Comparison of ENCODE assay signal across 18 cellular contexts in the genomic region with DNA sequence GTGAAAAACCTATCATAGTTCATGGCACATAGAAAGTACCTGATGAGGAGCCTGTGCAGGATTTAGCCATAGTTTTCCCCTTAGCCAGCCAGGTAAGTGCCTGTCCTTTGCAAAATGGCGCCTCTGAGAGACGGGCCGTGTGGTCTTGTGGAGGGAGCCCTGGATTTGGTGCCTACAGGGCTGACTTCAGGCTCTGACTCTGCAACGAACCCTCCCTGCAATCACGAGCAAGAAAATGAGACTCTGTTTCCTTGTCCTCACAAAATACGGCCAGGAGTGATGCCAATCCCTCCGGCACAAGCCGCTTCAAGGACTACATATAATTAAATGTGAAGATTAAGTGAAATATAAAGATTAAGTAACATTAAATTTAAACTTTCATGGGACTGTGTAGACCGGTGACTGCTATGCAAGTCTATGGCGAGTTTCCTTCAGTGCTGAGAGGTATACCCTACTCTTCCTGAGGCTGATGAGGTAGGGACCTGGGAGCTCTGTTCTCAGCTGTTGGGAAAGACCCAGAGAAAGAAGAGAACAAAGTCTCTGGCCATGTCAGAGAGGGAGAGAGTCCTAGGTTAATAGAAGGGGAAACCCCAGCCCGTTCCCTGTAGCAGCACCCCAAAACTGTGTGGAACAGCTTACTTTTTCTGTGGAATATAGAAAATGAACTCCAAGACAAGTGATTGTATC. TPM values are rescaled to one million over a fixed set of nuclear protein-coding genes. Genes with fewer than 3 reads are reported as not detected.
DNase-seq lines count a peak whose midpoint lies in the region; ATAC-seq, FAIRE-seq and TF ChIP-seq lines count a peak whose summit lies in the region.
"Had no signal": no experiment of that assay in that cellular context is flagged by ENCODE, and none has a peak within 500 bp of the region (broad histone marks: within the 10 kb centered on the region; RNA-seq: fewer than 3 reads in every experiment).

No MANE protein-coding gene starts in this region.

- H3K9me1 ChIP-seq in K562 (ENCODE audit: control insufficient read depth, insufficient read depth, low read length), result no peaks in the 10 kb centered on the region

- TF ChIP-seq RAD21 in K562 (CRISPR knock-in tag; conservative IDR thresholded peaks at IDR 0.05 in 1 of 2, IDR thresholded peaks at IDR 0.05 in 1 of 2), result no peak

- peak overlapping the region; percentile 25 for H3K27ac Mint-ChIP-seq in activated T-cell treated with anti-CD3 and anti-CD28 coated beads, Interleukin-2, amount 50 U/mL, for 72 hours
- peak overlapping the region; percentile 79 for H3K27ac Mint-ChIP-seq in stimulated activated effector memory CD8-positive, alpha-beta T cell treated with anti-CD3 and anti-CD28 coated beads, Interleukin-12 subunit alpha, Interleukin-12 subunit beta, amount 100 ng/mL, for 72 hours

- H3K9me3 Mint-ChIP-seq in activated T-cell treated with anti-CD3 and anti-CD28 coated beads, Interleukin-2, amount 50 U/mL, for 72 hours, result peaks cover 0 to 7% of the 10 kb centered on the region in 2 donors
- H3K9me3 Mint-ChIP-seq in stimulated activated effector memory CD8-positive, alpha-beta T cell treated with anti-CD3 and anti-CD28 coated beads, Interleukin-12 subunit alpha, Interleukin-12 subunit beta, amount 100 ng/mL, for 72 hours, result no peaks in the 10 kb centered on the region

- H3K4me2 ChIP-seq in OCI-LY7 (ENCODE audit: low read length) (peak overlapping the region; percentile 57), K562 (ENCODE audit: insufficient read depth, low read length) (no peak overlapping the region)

- H3K4me3 Mint-ChIP-seq in activated T-cell treated with anti-CD3 and anti-CD28 coated beads, Interleukin-2, amount 50 U/mL, for 72 hours, result peak overlapping the region; percentile 82 to 89
- H3K4me3 Mint-ChIP-seq in stimulated activated effector memory CD8-positive, alpha-beta T cell treated with anti-CD3 and anti-CD28 coated beads, Interleukin-12 subunit alpha, Interleukin-12 subunit beta, amount 100 ng/mL, for 72 hours, result peak overlapping the region; percentile 62

- no peak for DNase-seq in activated T-cell treated with anti-CD3 and anti-CD28 coated beads, Interleukin-2, amount 50 U/mL, for 72 hours
- DNase-seq in activated T-cell treated with anti-CD3 and anti-CD28 coated beads for 4 hours (no peak), OCI-LY7 (ENCODE audit: low spot score) (no peak), K562 (ENCODE audit: extremely low read depth in 1 of 4, low spot score in 3 of 4) (no peak), activated gamma-delta T cell (lab: John Stamatoyannopoulos, UW) (no peak), islet precursor cell (no peak), C1 segment of cervical spinal cord (lab: John Stamatoyannopoulos, UW) (no peak)
- DNase-seq in stimulated activated effector memory CD8-positive, alpha-beta T cell treated with anti-CD3 and anti-CD28 coated beads, Interleukin-12 subunit alpha, Interleukin-12 subunit beta, amount 100 ng/mL, for 72 hours (ENCODE audit: low spot score in 2 of 2), result no peak
- DNase-seq: DMS153, NCI-H2107, NCI-H748 treated with DMSO at 0.1 percent for 48 hours, retina had no signal

- in situ Hi-C loops in K562 (cut with MboI), result no loop called here

- POLR2A ChIA-PET in OCI-LY7 (lab: Charles Lee) (interaction anchor here (0.6 to 4.7 kb wide), 18 partner anchors 8 to 89 kb away, joined by 3 to 33 read pairs (median 4); partner anchors contain the start of gene DDX6), K562 (lab: Yijun Ruan, JAX) (interaction anchor here (0.6 to 1.5 kb wide), 6 partner anchors 7 to 152 kb away, joined by 3 to 4 read pairs (median 3); no protein-coding TSS in a partner anchor)

- peaks cover 0 to 3% of the 10 kb centered on the region in 2 donors for H3K36me3 Mint-ChIP-seq in activated T-cell treated with anti-CD3 and anti-CD28 coated beads, Interleukin-2, amount 50 U/mL, for 72 hours (ENCODE audit: insufficient read depth in 2 of 2)
- peaks cover 7% of the 10 kb centered on the region for H3K36me3 Mint-ChIP-seq in stimulated activated effector memory CD8-positive, alpha-beta T cell treated with anti-CD3 and anti-CD28 coated beads, Interleukin-12 subunit alpha, Interleukin-12 subunit beta, amount 100 ng/mL, for 72 hours

- H3K79me2 ChIP-seq in OCI-LY7 (ENCODE audit: insufficient read depth, low read depth, low read length), result no peaks in the 10 kb centered on the region
- no peaks in the 10 kb centered on the region for H3K79me2 ChIP-seq in K562 (ENCODE audit: control insufficient read depth, insufficient read depth, low read length)

- no peak for TF ChIP-seq EP300 in K562 (IDR thresholded peaks at IDR 0.05; ENCODE audit: low read length)

- H3K36me3 ChIP-seq in OCI-LY7 (ENCODE audit: insufficient read depth, low read length) (no peaks in the 10 kb centered on the region), K562 (ENCODE audit: control insufficient read depth, insufficient read depth, low read length) (no peaks in the 10 kb centered on the region)
- H3K36me3 ChIP-seq: gastroesophageal sphincter, transverse colon had no signal

- whole genome bisulfite sequencing in K562 (ENCODE audit: insufficient coverage, low coverage, missing lambda C conversion rate), result 51% methylated on average over 11 of the region's 11 CpGs

- H3K4me1 ChIP-seq in OCI-LY7 (ENCODE audit: insufficient read depth, low read length, poor library complexity, severe bottlenecking) (peaks cover 58% of the 10 kb centered on the region), K562 (replicated peaks in 1 of 2; ENCODE audit: control insufficient read depth in 2 of 2, insufficient read depth in 2 of 2, low read length in 2 of 2) (peaks cover under 1 to 7% of the 10 kb centered on the region in 2 experiments; a peak in 3 of 5 replicates)
- H3K4me1 ChIP-seq: gastroesophageal sphincter, transverse colon had no signal

- BruUV-seq in OCI-LY7 (replicated peaks; lab: Mats Ljungman, UMichigan) (no TSS peak), K562 (replicated peaks; lab: Mats Ljungman, UMichigan) (no TSS peak)

- no peaks in the 10 kb centered on the region for H4K20me1 ChIP-seq in OCI-LY7 (ENCODE audit: insufficient read depth, low read length)
- no peaks in the 10 kb centered on the region for H4K20me1 ChIP-seq in K562 (replicated peaks; ENCODE audit: control insufficient read depth, insufficient read depth, low read length)

- H3K27me3 ChIP-seq in K562 (ENCODE audit: control insufficient read depth in 2 of 2, insufficient read depth in 2 of 2, low read length in 2 of 2), result no peaks in the 10 kb centered on the region
- H3K27me3 ChIP-seq: gastroesophageal sphincter, transverse colon had no signal

- peak; percentile 1 to 3 for ATAC-seq in activated T-cell treated with anti-CD3 and anti-CD28 coated beads, Interleukin-2, amount 50 U/mL, for 72 hours (replicated peaks in 1 of 2)
- peak; percentile 51 for ATAC-seq in K562
- ATAC-seq in stimulated activated effector memory CD8-positive, alpha-beta T cell treated with anti-CD3 and anti-CD28 coated beads, Interleukin-12 subunit alpha, Interleukin-12 subunit beta, amount 100 ng/mL, for 72 hours, result no peak
- ATAC-seq: gastroesophageal sphincter had no signal

- H3K4me3 ChIP-seq in OCI-LY7 (ENCODE audit: low read depth, low read length, poor library complexity, severe bottlenecking), result no peak overlapping the region
- H3K4me3 ChIP-seq in K562, result no peak overlapping the region
- H3K4me3 ChIP-seq: gastroesophageal sphincter, transverse colon had no signal

- intact Hi-C loops in OCI-LY7 (cut with micrococcal nuclease; ENCODE audit: unreplicated experiment) (no loop called here), K562 (cut with micrococcal nuclease) (no loop called here)

- H3K9me2 ChIP-seq in OCI-LY7 (ENCODE audit: insufficient read depth, low read length), result no peaks in the 10 kb centered on the region

- no peak for FAIRE-seq in K562 (lab: Jason Lieb, UNC)

- CTCF ChIA-PET in OCI-LY7 (lab: Charles Lee; ENCODE audit: unreplicated experiment), result interaction anchor here (1.1 to 1.6 kb wide), 2 partner anchors 17 to 85 kb away, joined by 5 to 6 read pairs; no protein-coding TSS in a partner anchor
- CTCF ChIA-PET in K562 (lab: Yijun Ruan, JAX; ENCODE audit: low intra/inter-chr PET ratio), result no interaction called here

- no peak overlapping the region for H3K9ac ChIP-seq in K562 (ENCODE audit: insufficient read depth in 1 of 2, low read depth in 2 of 2, low read length in 2 of 2)

- TF ChIP-seq CTCF in OCI-LY7 (conservative IDR thresholded peaks at IDR 0.05; ENCODE audit: low read length) (no peak), K562 (IDR thresholded peaks at IDR 0.05 in 2 of 3, conservative IDR thresholded peaks at IDR 0.05 in 1 of 3; ENCODE audit: insufficient read depth in 2 of 3, low read depth in 1 of 3, low read length in 3 of 3) (no peak)

- no peaks in the 10 kb centered on the region for H3K27me3 Mint-ChIP-seq in activated T-cell treated with anti-CD3 and anti-CD28 coated beads, Interleukin-2, amount 50 U/mL, for 72 hours (ENCODE audit: low read depth)

- peaks cover 96% of the 10 kb centered on the region for H3K4me1 Mint-ChIP-seq in activated T-cell treated with anti-CD3 and anti-CD28 coated beads, Interleukin-2, amount 50 U/mL, for 72 hours (ENCODE audit: low read depth)
- H3K4me1 Mint-ChIP-seq in stimulated activated effector memory CD8-positive, alpha-beta T cell treated with anti-CD3 and anti-CD28 coated beads, Interleukin-12 subunit alpha, Interleukin-12 subunit beta, amount 100 ng/mL, for 72 hours, result peaks cover 82% of the 10 kb centered on the region

- no peak for TF ChIP-seq POLR2A in K562 (conservative IDR thresholded peaks at IDR 0.05)

- H3K27ac ChIP-seq in OCI-LY7 (ENCODE audit: low read depth, low read length, poor library complexity, severe bottlenecking), result peak overlapping the region; percentile 68
- no peak overlapping the region for H3K27ac ChIP-seq in K562 (ENCODE audit: extremely low read depth, low read depth, low read length)
- H3K27ac ChIP-seq: gastroesophageal sphincter had no signal

- H2AFZ ChIP-seq in OCI-LY7 (ENCODE audit: low read length) (peak overlapping the region; percentile 85; the same call in 1 of the 2 replicates), K562 (ENCODE audit: low read depth, low read length) (no peak overlapping the region)

- H3K9me3 ChIP-seq in OCI-LY7 (ENCODE audit: low read length) (no peaks in the 10 kb centered on the region), K562 (replicated peaks; ENCODE audit: control insufficient read depth, insufficient read depth, low read depth, low read length) (no peaks in the 10 kb centered on the region)
- H3K9me3 ChIP-seq: gastroesophageal sphincter, transverse colon had no signal

RNA-seq across cellular contexts. Expression of gene CXCR5, which starts 6.1 kb away (rescaled TPM):
- total RNA-seq in activated T-cell treated with anti-CD3 and anti-CD28 coated beads, Interleukin-2, amount 50 U/mL, for 72 hours, result 10 to 100 TPM; 16.9 to 20.3 TPM
- 1.4 and 3.3 TPM in 2 replicates for total RNA-seq in OCI-LY7 (2014; rRNA removed; shearing (Covaris generic))
- 7.1 and 7.3 TPM in 2 replicates for total RNA-seq in OCI-LY7 (2022)
- total RNA-seq in K562 (2011; cell fraction: chromatin; rRNA removed; ENCODE audit: low replicate concordance), result not detected in 2 replicates
- not detected in 2 replicates for total RNA-seq in K562 (2011; cell fraction: nucleolus; rRNA removed)
- not detected in 2 replicates for total RNA-seq in K562 (2011; cell fraction: nucleoplasm; rRNA removed)
- total RNA-seq in K562 (2014; rRNA removed), result not detected in 2 replicates
- total RNA-seq in K562 (2014; rRNA removed; fragmentation: Illumina TruSeq; extraction: Trizol), result not detected in 2 replicates
- not detected in 2 replicates for total RNA-seq in K562 (2015; rRNA removed; fragmentation: Illumina TruSeq; extraction: Trizol)
- total RNA-seq in K562 (2021), result 0.04 TPM in 1 of 2 replicates, not detected in the other
- polyA plus RNA-seq in K562 (2011; rRNA removed), result not detected in 2 replicates
- polyA plus RNA-seq in K562 (2011; cell fraction: cytosol; rRNA removed), result 0.03 TPM in 1 of 2 replicates, not detected in the other
- not detected in 2 replicates for polyA plus RNA-seq in K562 (2011; cell fraction: nucleus; rRNA removed)
- not detected in 2 replicates for polyA plus RNA-seq in K562 (2012)
- polyA plus RNA-seq in K562 (2014; fragmentation: Illumina TruSeq; extraction: Trizol), result not detected in 2 replicates
- under 1 TPM; 0.03 to 0.06 TPM for polyA plus RNA-seq in K562 (2014; fragmentation: Nextera tagmentation; extraction: Ambion mirVana)
- not detected in 2 replicates for polyA plus RNA-seq in K562 (2014; rRNA removed)
- not detected in 2 replicates for polyA minus RNA-seq in K562 (2011; rRNA and poly(A)+ RNA removed)
- not detected in 2 replicates for polyA minus RNA-seq in K562 (2011; cell fraction: cytosol; rRNA and poly(A)+ RNA removed)
- not detected in 2 replicates for polyA minus RNA-seq in K562 (2011; cell fraction: nucleus; rRNA and poly(A)+ RNA removed)
- total RNA-seq: H4, lower leg skin, RPMI7951 had no signal
- polyA plus RNA-seq: neural cell had no signal

RNA-seq across cellular contexts. Expression of gene BCL9L, which starts 48.1 kb away (rescaled TPM):
- total RNA-seq in activated T-cell treated with anti-CD3 and anti-CD28 coated beads, Interleukin-2, amount 50 U/mL, for 72 hours, result 10 to 100 TPM; 33.5 to 34.5 TPM
- 3.7 and 6.4 TPM in 2 replicates for total RNA-seq in OCI-LY7 (2014; rRNA removed; shearing (Covaris generic))
- total RNA-seq in OCI-LY7 (2022) (14.8 and 16.6 TPM in 2 replicates), K562 (2014; rRNA removed) (2.6 and 3.3 TPM in 2 replicates), K562 (2014; rRNA removed; fragmentation: Illumina TruSeq; extraction: Trizol) (0.38 and 0.76 TPM in 2 replicates), K562 (2015; rRNA removed; fragmentation: Illumina TruSeq; extraction: Trizol) (2.2 and 2.5 TPM in 2 replicates), K562 (2021) (14.6 and 17.9 TPM in 2 replicates)
- 10.2 and 17.0 TPM in 2 replicates for total RNA-seq in K562 (2011; cell fraction: chromatin; rRNA removed; ENCODE audit: low replicate concordance)
- 8.0 and 8.2 TPM in 2 replicates for total RNA-seq in K562 (2011; cell fraction: nucleolus; rRNA removed)
- 8.4 and 9.2 TPM in 2 replicates for total RNA-seq in K562 (2011; cell fraction: nucleoplasm; rRNA removed)
- polyA plus RNA-seq in K562 (2011; rRNA removed) (0.61 and 1.3 TPM in 2 replicates), K562 (2014; fragmentation: Illumina TruSeq; extraction: Trizol) (7.6 and 10.1 TPM in 2 replicates), K562 (2014; fragmentation: Nextera tagmentation; extraction: Ambion mirVana) (under 1 TPM; 0.01 to 0.03 TPM), K562 (2014; rRNA removed) (4.8 and 5.3 TPM in 2 replicates)
- 0.52 and 2.5 TPM in 2 replicates for polyA plus RNA-seq in K562 (2011; cell fraction: cytosol; rRNA removed)
- polyA plus RNA-seq in K562 (2011; cell fraction: nucleus; rRNA removed), result 6.3 and 14.0 TPM in 2 replicates
- polyA plus RNA-seq in K562 (2012), result 9.7 and 9.9 TPM in 2 replicates
- 0.33 and 0.60 TPM in 2 replicates for polyA minus RNA-seq in K562 (2011; rRNA and poly(A)+ RNA removed)
- polyA minus RNA-seq in K562 (2011; cell fraction: cytosol; rRNA and poly(A)+ RNA removed), result 4.6 and 5.6 TPM in 2 replicates
- polyA minus RNA-seq in K562 (2011; cell fraction: nucleus; rRNA and poly(A)+ RNA removed), result 3.8 and 4.8 TPM in 2 replicates
